8 cellular contexts compared by ENCODE assay signal in the genomic region with DNA sequence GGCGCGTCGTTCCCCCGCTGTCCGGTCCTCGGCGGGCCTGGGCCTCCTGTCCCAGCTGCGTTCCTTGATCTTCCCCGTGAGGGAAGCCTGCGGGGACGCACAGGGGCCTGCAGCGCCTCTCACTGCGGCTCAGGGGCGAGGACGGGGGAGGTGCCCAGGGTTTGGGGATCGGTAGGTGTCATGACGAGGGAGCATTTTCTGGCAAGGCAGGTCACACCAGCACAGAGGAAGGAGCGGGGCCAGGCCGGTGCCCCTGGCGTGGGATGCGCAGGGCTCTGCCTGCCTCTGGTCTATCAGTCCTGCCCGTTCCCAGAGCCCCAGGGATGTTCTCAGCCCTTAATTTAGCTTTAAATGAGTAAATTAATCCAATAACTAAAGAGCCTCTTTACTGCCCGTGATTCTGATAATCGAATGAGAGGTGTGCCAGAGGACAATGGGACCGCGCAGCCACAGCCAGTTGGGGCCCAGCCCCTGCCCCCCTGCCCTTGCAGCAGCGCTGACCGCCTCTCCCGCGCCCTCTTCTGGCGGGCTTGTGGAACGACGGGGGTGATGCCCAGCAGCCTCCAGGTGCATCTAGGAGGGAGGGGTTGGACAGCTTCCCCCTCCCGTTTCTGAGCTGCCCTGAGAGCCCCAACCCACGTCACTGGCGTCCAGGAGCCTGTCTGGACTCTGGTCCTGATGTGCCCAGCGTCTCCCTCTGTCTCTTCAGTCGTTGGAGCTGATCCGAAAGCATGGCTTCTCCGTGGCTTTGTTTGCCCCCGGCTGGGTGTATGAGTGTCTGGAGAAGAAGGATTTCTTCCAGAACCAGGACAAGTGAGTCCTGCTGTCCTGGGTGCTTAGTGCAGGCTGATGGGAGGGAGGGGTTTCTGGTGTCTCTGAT. TPM values are rescaled to one million over a fixed set of nuclear protein-coding genes. Genes with fewer than 3 reads are reported as not detected.
DNase-seq lines count a peak whose midpoint lies in the region; ATAC-seq and TF ChIP-seq lines count a peak whose summit lies in the region.

No MANE protein-coding gene starts in this region.

- TF ChIP-seq CTCF in HL-60 (IDR thresholded peaks at IDR 0.05; ENCODE audit: insufficient read depth, low read length) (peak; percentile 71), body of pancreas (IDR thresholded peaks at IDR 0.05) (peak; percentile 52 to 69 (median 63)), kidney epithelial cell (IDR thresholded peaks at IDR 0.05; ENCODE audit: insufficient read depth, low read length, poor library complexity, severe bottlenecking) (peak; percentile 90)

- H3K27ac ChIP-seq in CD4-positive, CD25-positive, alpha-beta regulatory T cell (ENCODE audit: insufficient read depth, low read length, poor library complexity, severe bottlenecking) = no peak overlapping the region
- H3K27ac ChIP-seq in HL-60 (replicated peaks) (no peak overlapping the region), body of pancreas (no peak overlapping the region)

- WGBS in body of pancreas, 2 donors = 52 to 64% methylated on average over 14 to 41 of the region's 41 CpGs

- H3K4me3 Mint-ChIP-seq in CD4-positive, CD25-positive, alpha-beta regulatory T cell = no peak overlapping the region
- H3K4me3 Mint-ChIP-seq in T-cell = no peak overlapping the region
- H3K4me3 Mint-ChIP-seq in stimulated activated effector memory CD8-positive, alpha-beta T cell treated with anti-CD3 and anti-CD28 coated beads, Interleukin-12 subunit alpha, Interleukin-12 subunit beta, amount 100 ng/mL, for 72 hours = no peak overlapping the region

- H3K4me1 ChIP-seq in CD4-positive, CD25-positive, alpha-beta regulatory T cell (ENCODE audit: control insufficient read depth, insufficient read depth, low read length, poor library complexity, severe bottlenecking) = peaks cover 3% of the 10 kb centered on the region
- no peaks in the 10 kb centered on the region for H3K4me1 ChIP-seq in body of pancreas

- intact Hi-C loops in body of pancreas (cut with DNase I) = no loop called here

- CTCF ChIA-PET in T-cell (lab: Charles Lee) = interaction anchor here in 1 of 2 donors (1.1 to 2.2 kb wide), 2 partner anchors 10 to 17 kb away, joined by 3 to 6 read pairs; no protein-coding TSS in a partner anchor

- H3K27me3 ChIP-seq in CD4-positive, CD25-positive, alpha-beta regulatory T cell (ENCODE audit: control insufficient read depth, insufficient read depth, low read length) = no peaks in the 10 kb centered on the region
- no peaks in the 10 kb centered on the region for H3K27me3 ChIP-seq in HL-60 (ENCODE audit: insufficient read depth, poor library complexity, severe bottlenecking)
- no peaks in the 10 kb centered on the region for H3K27me3 ChIP-seq in body of pancreas
- H3K27me3 ChIP-seq in kidney epithelial cell (ENCODE audit: control insufficient read depth, insufficient read depth, low read length) = no peaks in the 10 kb centered on the region

- H3K4me1 Mint-ChIP-seq in CD4-positive, CD25-positive, alpha-beta regulatory T cell = peaks cover 0 to 3% (median under 1%) of the 10 kb centered on the region in 4 donors
- peaks cover 0 to 5% (median 2%) of the 10 kb centered on the region in 3 donors for H3K4me1 Mint-ChIP-seq in T-cell
- peaks cover 12% of the 10 kb centered on the region for H3K4me1 Mint-ChIP-seq in stimulated activated effector memory CD8-positive, alpha-beta T cell treated with anti-CD3 and anti-CD28 coated beads, Interleukin-12 subunit alpha, Interleukin-12 subunit beta, amount 100 ng/mL, for 72 hours

- ATAC-seq in CD4-positive, CD25-positive, alpha-beta regulatory T cell (ENCODE audit: low read depth in 2 of 2) = peak; percentile 32 to 48
- ATAC-seq in T-cell (replicated peaks in 1 of 4) (peak; percentile 45 to 67 (median 56)), body of pancreas (peak; percentile 40), GM21717 (IDR thresholded peaks at IDR 0.05; ENCODE audit: unreplicated experiment) (no peak)
- ATAC-seq in stimulated activated effector memory CD8-positive, alpha-beta T cell treated with anti-CD3 and anti-CD28 coated beads, Interleukin-12 subunit alpha, Interleukin-12 subunit beta, amount 100 ng/mL, for 72 hours = peak; percentile 42

- H3K9me3 ChIP-seq in CD4-positive, CD25-positive, alpha-beta regulatory T cell (ENCODE audit: control insufficient read depth in 2 of 2, low read length in 2 of 2) = no peaks in the 10 kb centered on the region
- H3K9me3 ChIP-seq in body of pancreas = no peaks in the 10 kb centered on the region

- no peaks in the 10 kb centered on the region for H3K27me3 Mint-ChIP-seq in CD4-positive, CD25-positive, alpha-beta regulatory T cell
- no peaks in the 10 kb centered on the region for H3K27me3 Mint-ChIP-seq in T-cell

- no peak for TF ChIP-seq POLR2A in body of pancreas (IDR thresholded peaks at IDR 0.05)

- H3K36me3 Mint-ChIP-seq in CD4-positive, CD25-positive, alpha-beta regulatory T cell = peaks cover 12% of the 10 kb centered on the region
- H3K36me3 Mint-ChIP-seq in T-cell = peaks cover 18% of the 10 kb centered on the region
- H3K36me3 Mint-ChIP-seq in stimulated activated effector memory CD8-positive, alpha-beta T cell treated with anti-CD3 and anti-CD28 coated beads, Interleukin-12 subunit alpha, Interleukin-12 subunit beta, amount 100 ng/mL, for 72 hours = peaks cover 42% of the 10 kb centered on the region

- DNase-seq in CD4-positive, CD25-positive, alpha-beta regulatory T cell = peak; percentile 24 to 44 (median 27)
- DNase-seq in HL-60 (ENCODE audit: low read depth in 1 of 2, low spot score in 1 of 2) (peak in 1 of 2 experiments; percentile 47), T-cell (peak in 26 of 34 experiments; percentile 17 to 52 (median 40)), body of pancreas (peak; percentile 31 to 51 (median 42)), kidney epithelial cell (ENCODE audit: low read depth) (no peak), H4 (ENCODE audit: low spot score) (no peak)
- DNase-seq in stimulated activated effector memory CD8-positive, alpha-beta T cell treated with anti-CD3 and anti-CD28 coated beads, Interleukin-12 subunit alpha, Interleukin-12 subunit beta, amount 100 ng/mL, for 72 hours (ENCODE audit: low spot score in 2 of 2) = peak; percentile 48 to 74

- POLR2A ChIA-PET in T-cell (lab: Charles Lee) = no interaction called here

- H3K36me3 ChIP-seq in CD4-positive, CD25-positive, alpha-beta regulatory T cell (ENCODE audit: control insufficient read depth, insufficient read depth, low read length) = peaks cover 32% of the 10 kb centered on the region
- H3K36me3 ChIP-seq in body of pancreas (replicated peaks in 1 of 2; ENCODE audit: insufficient read depth in 1 of 2, low read depth in 2 of 2) (peaks cover 0 to 18% of the 10 kb centered on the region in 2 donors), kidney epithelial cell (ENCODE audit: control insufficient read depth, insufficient read depth, low read length) (no peaks in the 10 kb centered on the region)

- H3K27ac Mint-ChIP-seq in CD4-positive, CD25-positive, alpha-beta regulatory T cell = no peak overlapping the region
- no peak overlapping the region for H3K27ac Mint-ChIP-seq in T-cell
- H3K27ac Mint-ChIP-seq in stimulated activated effector memory CD8-positive, alpha-beta T cell treated with anti-CD3 and anti-CD28 coated beads, Interleukin-12 subunit alpha, Interleukin-12 subunit beta, amount 100 ng/mL, for 72 hours = no peak overlapping the region

- no peaks in the 10 kb centered on the region for H3K9me3 Mint-ChIP-seq in CD4-positive, CD25-positive, alpha-beta regulatory T cell
- H3K9me3 Mint-ChIP-seq in T-cell = no peaks in the 10 kb centered on the region
- H3K9me3 Mint-ChIP-seq in stimulated activated effector memory CD8-positive, alpha-beta T cell treated with anti-CD3 and anti-CD28 coated beads, Interleukin-12 subunit alpha, Interleukin-12 subunit beta, amount 100 ng/mL, for 72 hours = no peaks in the 10 kb centered on the region

- no peak overlapping the region for H3K4me3 ChIP-seq in CD4-positive, CD25-positive, alpha-beta regulatory T cell (ENCODE audit: low read depth, low read length)
- H3K4me3 ChIP-seq in HL-60 (replicated peaks; ENCODE audit: insufficient read depth, low read length) (no peak overlapping the region), body of pancreas (no peak overlapping the region), kidney epithelial cell (ENCODE audit: low read depth, low read length) (no peak overlapping the region)

RNA-seq across cellular contexts. Expression of a gene that starts 7.9 kb away (rescaled TPM):
- 91.9 TPM for total RNA-seq in CD4-positive, CD25-positive, alpha-beta regulatory T cell
- polyA plus RNA-seq in CD4-positive, CD25-positive, alpha-beta regulatory T cell = 1 to 10 TPM; 1.1 to 4.7 (median 2.4) TPM
- total RNA-seq in T-cell = 100 to 1,000 TPM in 4 of 5 donors, 10 to 100 TPM in 1; 99.6 to 153 (median 141) TPM
- 10 to 100 TPM; 24.9 to 50.8 TPM for total RNA-seq in body of pancreas
- total RNA-seq in kidney epithelial cell = 9.0 and 11.4 TPM in 2 replicates
- total RNA-seq in H4 (2014; rRNA removed; shearing (Covaris generic)) = 4.3 and 6.9 TPM in 2 replicates

RNA-seq across cellular contexts. Expression of a gene that starts 58.6 kb away (rescaled TPM):
- not detected for total RNA-seq in CD4-positive, CD25-positive, alpha-beta regulatory T cell
- not detected for polyA plus RNA-seq in CD4-positive, CD25-positive, alpha-beta regulatory T cell
- under 1 TPM in 4 of 5 donors, not detected in 1; 0.10 to 0.57 (median 0.26) TPM for total RNA-seq in T-cell
- total RNA-seq in body of pancreas = 10 to 100 TPM in 1 of 2 donors, 1 to 10 TPM in 1; 8.3 to 50.1 TPM
- total RNA-seq in kidney epithelial cell = 4.6 and 6.1 TPM in 2 replicates
- total RNA-seq in H4 (2014; rRNA removed; shearing (Covaris generic)) = 0.56 and 2.6 TPM in 2 replicates

Comparison
In these comparisons a context has a peak if more than half of its experiments do, and no peak if none do; other contexts are left out.
1. DNase-seq: peak in CD4-positive, CD25-positive, alpha-beta regulatory T cell (3 of 3), T-cell (26 of 34), body of pancreas (4 of 4) and stimulated activated effector memory CD8-positive, alpha-beta T cell treated with anti-CD3 and anti-CD28 coated beads, Interleukin-12 subunit alpha, Interleukin-12 subunit beta, amount 100 ng/mL, for 72 hours (2 of 2); none in kidney epithelial cell (single experiment) and H4 (single experiment).
2. Peak in every context shown above with its lines, with median percentiles within 50 percentile points of each other: CTCF ChIP-seq.